ENCODE assay signal across 9 cellular contexts in genomic region chr14:49621114-49621881, GRCh38. TPM values are rescaled to one million over a fixed set of nuclear protein-coding genes. Genes with fewer than 3 reads are reported as not detected.
DNase-seq lines count a peak whose midpoint lies in the region; ATAC-seq, FAIRE-seq and TF ChIP-seq lines count a peak whose summit lies in the region.
"Had no signal": no experiment of that assay in that cellular context is flagged by ENCODE, and none has a peak within 500 bp of the region (broad histone marks: within the 10 kb centered on the region; RNA-seq: fewer than 3 reads in every experiment).

No MANE protein-coding gene starts in this region.

- FAIRE-seq in bronchial epithelial cell (lab: Jason Lieb, UNC) = no peak
- FAIRE-seq: endometrium had no signal

- H3K9ac ChIP-seq in HUES48 (ENCODE audit: low read depth, low read length) = peak overlapping the region; percentile 46; the same call in 1 of the 2 replicates

- ATAC-seq in GM21360 (IDR thresholded peaks at IDR 0.05; ENCODE audit: unreplicated experiment) = peak; percentile 25

- H3K27ac ChIP-seq in HUES48 (ENCODE audit: low read depth, low read length) = no peak overlapping the region

- peak overlapping the region; percentile 99 for H3K4me3 ChIP-seq in HUES48 (ENCODE audit: low read depth, low read length)
- H3K4me3 ChIP-seq in bronchial epithelial cell (ENCODE audit: low read depth, low read length) = peak overlapping the region; percentile 87
- peak overlapping the region; percentile 93 for H3K4me3 ChIP-seq in kidney epithelial cell (ENCODE audit: low read depth, low read length)

- H3K9me3 ChIP-seq in HUES48 (ENCODE audit: control insufficient read depth, insufficient read depth, low read length) = no peaks in the 10 kb centered on the region

- H3K36me3 ChIP-seq in HUES48 (ENCODE audit: control insufficient read depth, insufficient read depth, low read length) = peaks cover 50% of the 10 kb centered on the region
- peaks cover 1% of the 10 kb centered on the region for H3K36me3 ChIP-seq in bronchial epithelial cell (ENCODE audit: control insufficient read depth, insufficient read depth, low read length)
- no peaks in the 10 kb centered on the region for H3K36me3 ChIP-seq in kidney epithelial cell (ENCODE audit: control insufficient read depth, insufficient read depth, low read length)

- H3K4me1 ChIP-seq in HUES48 (ENCODE audit: control insufficient read depth, insufficient read depth, low read length) = peaks cover 17% of the 10 kb centered on the region

- DNase-seq in DMS79 treated with DMSO at 0.1 percent for 48 hours (lab: John Stamatoyannopoulos, UW) (peak; percentile 72), SW 1271 (lab: John Stamatoyannopoulos, UW) (peak; percentile 18 to 58), bronchial epithelial cell (ENCODE audit: low read depth) (no peak), kidney epithelial cell (ENCODE audit: low read depth) (no peak), H4 (ENCODE audit: low spot score) (no peak)
- peak; percentile 73 for DNase-seq in stimulated activated CD4-positive, alpha-beta T cell treated with anti-CD3 and anti-CD28 coated beads, Interleukin-15, amount 100 ng/mL, for 24 hours

- H3K27me3 ChIP-seq in HUES48 (ENCODE audit: control insufficient read depth, insufficient read depth, low read length) (no peaks in the 10 kb centered on the region), bronchial epithelial cell (ENCODE audit: control insufficient read depth, insufficient read depth, low read length) (no peaks in the 10 kb centered on the region), kidney epithelial cell (ENCODE audit: control insufficient read depth, insufficient read depth, low read length) (no peaks in the 10 kb centered on the region)

- no peak for TF ChIP-seq CTCF in bronchial epithelial cell (IDR thresholded peaks at IDR 0.05; ENCODE audit: insufficient read depth, low read length, severe bottlenecking)
- TF ChIP-seq CTCF in kidney epithelial cell (IDR thresholded peaks at IDR 0.05; ENCODE audit: insufficient read depth, low read length, poor library complexity, severe bottlenecking) = no peak

RNA-seq across cellular contexts. Expression of gene MGAT2, which starts 0.7 kb away (rescaled TPM):
- total RNA-seq in bronchial epithelial cell = 32.5 and 45.0 TPM in 2 replicates
- 38.5 and 45.2 TPM in 2 replicates for total RNA-seq in kidney epithelial cell
- 63.2 and 67.8 TPM in 2 replicates for total RNA-seq in H4 (2014; rRNA removed; shearing (Covaris generic))

RNA-seq across cellular contexts. Expression of gene RPL36AL, which starts 0.9 kb away (rescaled TPM):
- total RNA-seq in bronchial epithelial cell (337 and 345 TPM in 2 replicates), kidney epithelial cell (168 and 258 TPM in 2 replicates)
- total RNA-seq in H4 (2014; rRNA removed; shearing (Covaris generic)) = 316 and 358 TPM in 2 replicates

RNA-seq across cellular contexts. Expression of gene DNAAF2, which starts 13.7 kb away (rescaled TPM):
- 8.3 and 10.8 TPM in 2 replicates for total RNA-seq in bronchial epithelial cell
- 22.9 and 23.8 TPM in 2 replicates for total RNA-seq in kidney epithelial cell
- 13.3 and 15.1 TPM in 2 replicates for total RNA-seq in H4 (2014; rRNA removed; shearing (Covaris generic))

RNA-seq across cellular contexts. Expression of gene LRR1, which starts 22.6 kb away (rescaled TPM):
- 7.1 and 12.3 TPM in 2 replicates for total RNA-seq in bronchial epithelial cell
- total RNA-seq in kidney epithelial cell = 7.5 and 12.4 TPM in 2 replicates
- total RNA-seq in H4 (2014; rRNA removed; shearing (Covaris generic)) = 34.7 and 53.2 TPM in 2 replicates

RNA-seq across cellular contexts. Expression of gene RPS29, which starts 35.1 kb away (rescaled TPM):
- total RNA-seq in bronchial epithelial cell (1,155 and 1,758 TPM in 2 replicates), kidney epithelial cell (11,881 and 16,427 TPM in 2 replicates)
- 6,941 and 8,566 TPM in 2 replicates for total RNA-seq in H4 (2014; rRNA removed; shearing (Covaris generic))

Comparison
In these comparisons a context has a peak if more than half of its experiments do, and no peak if none do; other contexts are left out.
1. DNase-seq: peak in DMS79 treated with DMSO at 0.1 percent for 48 hours (single experiment), SW 1271 (2 of 2) and stimulated activated CD4-positive, alpha-beta T cell treated with anti-CD3 and anti-CD28 coated beads, Interleukin-15, amount 100 ng/mL, for 24 hours (single experiment); none in bronchial epithelial cell (single experiment), kidney epithelial cell (single experiment) and H4 (single experiment).
2. Peak in every context shown above with its lines, with median percentiles within 50 percentile points of each other: H3K4me3 ChIP-seq.